ENCODE assay signal across 8 cellular contexts in the genomic region with DNA sequence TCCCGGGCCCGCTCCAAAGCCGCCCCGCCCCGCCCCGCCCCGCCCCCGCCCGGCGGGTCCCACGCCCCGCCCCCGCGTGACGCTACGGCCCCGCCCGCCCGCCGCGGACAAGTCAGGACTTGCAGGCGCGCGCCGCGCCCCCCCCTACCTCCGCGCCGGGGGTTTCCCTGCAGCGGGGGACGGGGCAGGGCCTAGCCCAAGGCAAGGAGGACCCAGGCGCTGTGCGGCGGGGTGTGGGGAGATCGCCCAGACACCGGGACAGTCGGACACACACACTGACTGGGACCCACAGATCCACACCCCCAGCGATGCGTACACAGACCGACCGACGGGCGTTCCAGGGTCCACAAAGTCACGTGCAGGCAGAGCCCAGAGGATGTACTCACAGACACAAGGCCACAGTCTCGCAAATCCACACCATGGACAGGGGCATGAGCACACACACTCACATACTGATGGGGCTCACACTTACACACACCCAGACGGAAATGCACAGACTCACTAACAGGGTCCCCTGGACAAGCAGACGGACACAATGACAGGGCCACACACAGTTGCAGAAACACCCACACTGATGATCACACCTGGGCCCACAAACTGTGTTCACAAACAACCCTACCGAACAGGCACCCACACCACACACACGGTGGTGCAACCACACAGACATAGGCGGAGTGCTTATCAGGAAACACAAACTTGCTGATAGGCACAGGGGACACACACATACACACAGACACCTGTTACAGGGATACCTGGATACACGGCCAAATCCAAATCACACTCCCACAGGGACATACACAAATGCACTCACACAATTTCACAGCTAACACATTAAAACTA. TPM values are rescaled to one million over a fixed set of nuclear protein-coding genes. Genes with fewer than 3 reads are reported as not detected.
DNase-seq lines count a peak whose midpoint lies in the region; ATAC-seq, FAIRE-seq and TF ChIP-seq lines count a peak whose summit lies in the region.

No MANE protein-coding gene starts in this region.

- BruUV-seq in HepG2 (replicated peaks; lab: Mats Ljungman, UMichigan) = TSS peak; percentile 62

- POLR2A ChIA-PET in HepG2 (lab: Yijun Ruan, JAX) = interaction anchor here (0.9 to 2.2 kb wide), 3 partner anchors 13 to 41 kb away, joined by 3 to 10 read pairs (median 5); a partner anchor contains a TSS

- peak; percentile 35; the same call in 1 of the 2 replicates for TF ChIP-seq CTCF in HepG2 (CRISPR knock-in tag; IDR thresholded peaks at IDR 0.05)

- peak overlapping the region; percentile 54 to 100 (median 55); a peak in 5 of 6 replicates for H3K4me3 ChIP-seq in HepG2 (replicated peaks in 1 of 3; ENCODE audit: insufficient read depth in 1 of 3, low read depth in 2 of 3, low read length in 3 of 3)

- peaks cover 34% of the 10 kb centered on the region for H3K4me1 ChIP-seq in HepG2 (ENCODE audit: insufficient read depth, low read length)

- CTCF ChIA-PET in HepG2 (lab: Yijun Ruan, JAX; ENCODE audit: low intra/inter-chr PET ratio, low total read pairs) = interaction anchor here (2.5 kb wide), 1 partner anchor 13 kb away, joined by 13 read pairs; no protein-coding TSS in a partner anchor

- peak; percentile 86 for TF ChIP-seq POLR2A in HepG2 (IDR thresholded peaks at IDR 0.05; ENCODE audit: insufficient read depth in 1 of 2, low read depth in 2 of 2, low read length in 2 of 2)

- peak overlapping the region; percentile 94 for H3K27ac ChIP-seq in HepG2 (ENCODE audit: extremely low read length, insufficient read depth, low read length)

- in situ Hi-C loops in HepG2 (cut with HindIII; ENCODE audit: extremely low pct_ligation_motif_present, low pct_unique_long_range_greater_than_20kb) = no loop called here

- H3K36me3 ChIP-seq in HepG2 (replicated peaks in 1 of 2; ENCODE audit: control insufficient read depth in 1 of 2, insufficient read depth in 2 of 2, low read length in 2 of 2) = no peaks in the 10 kb centered on the region

- peak overlapping the region; percentile 82 for H3K4me2 ChIP-seq in HepG2 (ENCODE audit: low read depth, low read length)

- peaks cover 0 to 4% of the 10 kb centered on the region in 2 experiments; a peak in 1 of 5 replicates for H3K27me3 ChIP-seq in HepG2 (ENCODE audit: control insufficient read depth in 1 of 2, insufficient read depth in 2 of 2, low read length in 2 of 2)

- H3K9me3 ChIP-seq in HepG2 (ENCODE audit: low read length) = no peaks in the 10 kb centered on the region

- peak; percentile 35 for ATAC-seq in HepG2
- ATAC-seq in HG03439 (IDR thresholded peaks at IDR 0.05; ENCODE audit: unreplicated experiment) = no peak

- peak; percentile 90 for FAIRE-seq in HepG2 (lab: Jason Lieb, UNC)

- TF ChIP-seq RAD21 in HepG2 (CRISPR knock-in tag; IDR thresholded peaks at IDR 0.05) = no peak

- TF ChIP-seq EP300 in HepG2 (IDR thresholded peaks at IDR 0.05; ENCODE audit: low read depth in 2 of 2, low read length in 2 of 2) (peak in 1 of 2 experiments; percentile 43; a peak in 1 of 4 replicates), HepG2 (CRISPR knock-in tag; IDR thresholded peaks at IDR 0.05; ENCODE audit: borderline replicate concordance) (peak; percentile 30; the same call in 1 of the 2 replicates)

- H3K79me2 ChIP-seq in HepG2 (ENCODE audit: insufficient read depth, low read length) = peaks cover 21% of the 10 kb centered on the region

- peaks cover 20% of the 10 kb centered on the region for H4K20me1 ChIP-seq in HepG2 (ENCODE audit: insufficient read depth, low read length)

- intact Hi-C loops in HepG2 (cut with micrococcal nuclease; ENCODE audit: unreplicated experiment) = no loop called here

- WGBS in HepG2 (ENCODE audit: low lambda C conversion rate) = 18% methylated on average over 4 of the region's 51 CpGs

- H3K9ac ChIP-seq in HepG2 (ENCODE audit: insufficient read depth, low read depth, low read length) = peak overlapping the region; percentile 88

- DNase-seq in DMS53 treated with DMSO at 0.1 percent for 48 hours (lab: John Stamatoyannopoulos, UW; ENCODE audit: unreplicated experiment) (peak; percentile 36), GOT3 (lab: John Stamatoyannopoulos, UW) (peak; percentile 63), NCI-H2227 treated with DMSO at 0.1 percent for 48 hours (lab: John Stamatoyannopoulos, UW) (peak; percentile 39), dermis blood vessel endothelial cell (peak; percentile 92), HepG2 (ENCODE audit: low spot score) (peak; percentile 88)
- peak; percentile 92 for DNase-seq in activated CD4-positive, alpha-beta T cell treated with anti-CD3 and anti-CD28 coated beads, Interleukin-2, amount 50 U/mL, for 1 hour
- peak; percentile 86 for DNase-seq in stimulated activated CD4-positive, alpha-beta T cell treated with anti-CD3 and anti-CD28 coated beads, Interleukin-2, amount 100 ng/mL, for 48 hours

- H2AFZ ChIP-seq in HepG2 (ENCODE audit: low read length) = no peak overlapping the region

RNA-seq across cellular contexts. Expression of a gene that starts 0.4 kb away (rescaled TPM):
- 24.5 and 26.9 TPM in 2 replicates for total RNA-seq in dermis blood vessel endothelial cell
- total RNA-seq in HepG2 (2016; rRNA removed; fragmentation: Illumina TruSeq; extraction: Trizol) = 5.8 and 8.8 TPM in 2 replicates
- total RNA-seq in HepG2 (2016; cell fraction: cytosol; rRNA removed; fragmentation: Illumina TruSeq; extraction: Trizol; ENCODE audit: low read depth) = 3.1 and 3.4 TPM in 2 replicates
- total RNA-seq in HepG2 (2016; cell fraction: insoluble cytoplasmic fraction; rRNA removed; fragmentation: Illumina TruSeq; extraction: Trizol) = 5.9 and 8.8 TPM in 2 replicates
- total RNA-seq in HepG2 (2016; cell fraction: membrane; rRNA removed; fragmentation: Illumina TruSeq; extraction: Trizol) = 6.6 and 7.4 TPM in 2 replicates
- 4.6 and 5.1 TPM in 2 replicates for total RNA-seq in HepG2 (2016; cell fraction: nucleus; rRNA removed; fragmentation: Illumina TruSeq; extraction: Trizol)
- 6.1 and 11.1 TPM in 2 replicates for polyA plus RNA-seq in HepG2 (2011; rRNA removed)
- 7.0 and 10.6 TPM in 2 replicates for polyA plus RNA-seq in HepG2 (2011; cell fraction: cytosol; rRNA removed)
- 18.7 and 18.8 TPM in 2 replicates for polyA plus RNA-seq in HepG2 (2011; cell fraction: nucleus; rRNA removed)
- polyA plus RNA-seq in HepG2 (2012) = 7.0 and 13.6 TPM in 2 replicates
- polyA plus RNA-seq in HepG2 (2016; cell fraction: cytosol; fragmentation: Illumina TruSeq; extraction: Trizol; ENCODE audit: low read depth) = 1.8 and 1.9 TPM in 2 replicates
- polyA plus RNA-seq in HepG2 (2016; cell fraction: insoluble cytoplasmic fraction; fragmentation: Illumina TruSeq; extraction: Trizol; ENCODE audit: low read depth) = 9.2 and 11.0 TPM in 2 replicates
- polyA plus RNA-seq in HepG2 (2016; cell fraction: membrane; fragmentation: Illumina TruSeq; extraction: Trizol; ENCODE audit: low read depth) = 5.1 and 5.2 TPM in 2 replicates
- 13.0 and 13.4 TPM in 2 replicates for polyA plus RNA-seq in HepG2 (2016; cell fraction: nucleus; fragmentation: Illumina TruSeq; extraction: Trizol; ENCODE audit: insufficient read depth, low read depth)
- 2.1 and 9.7 TPM in 2 replicates for polyA minus RNA-seq in HepG2 (2011; rRNA and poly(A)+ RNA removed; ENCODE audit: low replicate concordance)
- polyA minus RNA-seq in HepG2 (2011; cell fraction: cytosol; rRNA and poly(A)+ RNA removed) = 8.9 and 9.3 TPM in 2 replicates
- polyA minus RNA-seq in HepG2 (2011; cell fraction: nucleus; rRNA and poly(A)+ RNA removed) = 5.4 and 6.2 TPM in 2 replicates

RNA-seq across cellular contexts. Expression of a gene that starts 24.9 kb away (rescaled TPM):
- 3.4 and 4.9 TPM in 2 replicates for total RNA-seq in dermis blood vessel endothelial cell
- total RNA-seq in HepG2 (2016; rRNA removed; fragmentation: Illumina TruSeq; extraction: Trizol) = 5.9 and 6.3 TPM in 2 replicates
- total RNA-seq in HepG2 (2016; cell fraction: cytosol; rRNA removed; fragmentation: Illumina TruSeq; extraction: Trizol; ENCODE audit: low read depth) = 3.4 and 3.5 TPM in 2 replicates
- 3.8 and 7.1 TPM in 2 replicates for total RNA-seq in HepG2 (2016; cell fraction: insoluble cytoplasmic fraction; rRNA removed; fragmentation: Illumina TruSeq; extraction: Trizol)
- total RNA-seq in HepG2 (2016; cell fraction: membrane; rRNA removed; fragmentation: Illumina TruSeq; extraction: Trizol) = 4.5 and 5.0 TPM in 2 replicates
- total RNA-seq in HepG2 (2016; cell fraction: nucleus; rRNA removed; fragmentation: Illumina TruSeq; extraction: Trizol) = 4.4 and 5.5 TPM in 2 replicates
- 2.9 and 3.0 TPM in 2 replicates for polyA plus RNA-seq in HepG2 (2011; rRNA removed)
- polyA plus RNA-seq in HepG2 (2011; cell fraction: cytosol; rRNA removed) = 2.1 and 2.2 TPM in 2 replicates
- 10.1 and 11.8 TPM in 2 replicates for polyA plus RNA-seq in HepG2 (2011; cell fraction: nucleus; rRNA removed)
- 10.0 TPM in 2 replicates for polyA plus RNA-seq in HepG2 (2012)
- polyA plus RNA-seq in HepG2 (2016; cell fraction: cytosol; fragmentation: Illumina TruSeq; extraction: Trizol; ENCODE audit: low read depth) = 1.6 and 1.8 TPM in 2 replicates
- polyA plus RNA-seq in HepG2 (2016; cell fraction: insoluble cytoplasmic fraction; fragmentation: Illumina TruSeq; extraction: Trizol; ENCODE audit: low read depth) = 9.0 and 10.3 TPM in 2 replicates
- 3.6 and 3.9 TPM in 2 replicates for polyA plus RNA-seq in HepG2 (2016; cell fraction: membrane; fragmentation: Illumina TruSeq; extraction: Trizol; ENCODE audit: low read depth)
- polyA plus RNA-seq in HepG2 (2016; cell fraction: nucleus; fragmentation: Illumina TruSeq; extraction: Trizol; ENCODE audit: insufficient read depth, low read depth) = 22.8 and 25.7 TPM in 2 replicates
- 1.8 and 6.2 TPM in 2 replicates for polyA minus RNA-seq in HepG2 (2011; rRNA and poly(A)+ RNA removed; ENCODE audit: low replicate concordance)
- polyA minus RNA-seq in HepG2 (2011; cell fraction: cytosol; rRNA and poly(A)+ RNA removed) = 0.99 and 1.7 TPM in 2 replicates
- polyA minus RNA-seq in HepG2 (2011; cell fraction: nucleus; rRNA and poly(A)+ RNA removed) = 6.3 and 7.5 TPM in 2 replicates

RNA-seq across cellular contexts. Expression of a gene that starts 43.2 kb away (rescaled TPM):
- total RNA-seq in dermis blood vessel endothelial cell = 1.1 and 1.5 TPM in 2 replicates
- 1.00 and 1.9 TPM in 2 replicates for total RNA-seq in HepG2 (2016; rRNA removed; fragmentation: Illumina TruSeq; extraction: Trizol)
- total RNA-seq in HepG2 (2016; cell fraction: cytosol; rRNA removed; fragmentation: Illumina TruSeq; extraction: Trizol; ENCODE audit: low read depth) = 0.81 and 1.1 TPM in 2 replicates
- 1.1 and 1.8 TPM in 2 replicates for total RNA-seq in HepG2 (2016; cell fraction: insoluble cytoplasmic fraction; rRNA removed; fragmentation: Illumina TruSeq; extraction: Trizol)
- 1.0 and 1.2 TPM in 2 replicates for total RNA-seq in HepG2 (2016; cell fraction: membrane; rRNA removed; fragmentation: Illumina TruSeq; extraction: Trizol)
- 0.78 and 1.0 TPM in 2 replicates for total RNA-seq in HepG2 (2016; cell fraction: nucleus; rRNA removed; fragmentation: Illumina TruSeq; extraction: Trizol)
- polyA plus RNA-seq in HepG2 (2011; rRNA removed) = 0.88 and 1.3 TPM in 2 replicates
- 0.60 and 0.93 TPM in 2 replicates for polyA plus RNA-seq in HepG2 (2011; cell fraction: cytosol; rRNA removed)
- 5.3 and 5.5 TPM in 2 replicates for polyA plus RNA-seq in HepG2 (2011; cell fraction: nucleus; rRNA removed)
- 2.8 and 3.1 TPM in 2 replicates for polyA plus RNA-seq in HepG2 (2012)
- polyA plus RNA-seq in HepG2 (2016; cell fraction: cytosol; fragmentation: Illumina TruSeq; extraction: Trizol; ENCODE audit: low read depth) = 2.2 and 2.5 TPM in 2 replicates
- 1.8 and 2.4 TPM in 2 replicates for polyA plus RNA-seq in HepG2 (2016; cell fraction: insoluble cytoplasmic fraction; fragmentation: Illumina TruSeq; extraction: Trizol; ENCODE audit: low read depth)
- polyA plus RNA-seq in HepG2 (2016; cell fraction: membrane; fragmentation: Illumina TruSeq; extraction: Trizol; ENCODE audit: low read depth) = 1.7 and 2.2 TPM in 2 replicates
- 4.5 and 6.9 TPM in 2 replicates for polyA plus RNA-seq in HepG2 (2016; cell fraction: nucleus; fragmentation: Illumina TruSeq; extraction: Trizol; ENCODE audit: insufficient read depth, low read depth)
- 0.35 and 1.3 TPM in 2 replicates for polyA minus RNA-seq in HepG2 (2011; rRNA and poly(A)+ RNA removed; ENCODE audit: low replicate concordance)
- polyA minus RNA-seq in HepG2 (2011; cell fraction: cytosol; rRNA and poly(A)+ RNA removed) = 1.2 and 1.5 TPM in 2 replicates
- 0.99 and 1.4 TPM in 2 replicates for polyA minus RNA-seq in HepG2 (2011; cell fraction: nucleus; rRNA and poly(A)+ RNA removed)

Comparison
In these comparisons a context has a peak if more than half of its experiments do, and no peak if none do; other contexts are left out.
1. DNase-seq: peak in every context shown above with its lines; median percentile 92 in activated CD4-positive, alpha-beta T cell treated with anti-CD3 and anti-CD28 coated beads, Interleukin-2, amount 50 U/mL, for 1 hour; 92 in dermis blood vessel endothelial cell; 88 in HepG2; 86 in stimulated activated CD4-positive, alpha-beta T cell treated with anti-CD3 and anti-CD28 coated beads, Interleukin-2, amount 100 ng/mL, for 48 hours; 63 in GOT3; 39 in NCI-H2227 treated with DMSO at 0.1 percent for 48 hours; 36 in DMS53 treated with DMSO at 0.1 percent for 48 hours.